8 cellular contexts compared by ENCODE assay signal in genomic region chr11:47177229-47177845, GRCh38. TPM values are rescaled to one million over a fixed set of nuclear protein-coding genes. Genes with fewer than 3 reads are reported as not detected.
DNase-seq lines count a peak whose midpoint lies in the region; ATAC-seq and TF ChIP-seq lines count a peak whose summit lies in the region.

No MANE protein-coding gene starts in this region.

- peak overlapping the region; percentile 82 to 86 for H3K9ac ChIP-seq in duodenal mucosa (ENCODE audit: low read depth in 1 of 2, low read length in 2 of 2)

- peaks cover 23 to 25% of the 10 kb centered on the region in 2 donors for H3K4me1 ChIP-seq in duodenal mucosa (ENCODE audit: control insufficient read depth in 1 of 2, insufficient read depth in 2 of 2, low read length in 2 of 2)
- H3K4me1 ChIP-seq in lower lobe of right lung = peaks cover 39% of the 10 kb centered on the region

- H3K4me3 ChIP-seq in AG10803 (ENCODE audit: low read length) (peak overlapping the region; percentile 71), duodenal mucosa (ENCODE audit: low read depth in 1 of 2, low read length in 2 of 2) (peak overlapping the region; percentile 75 to 89), lower lobe of right lung (peak overlapping the region; percentile 100)

- DNase-seq in AG10803 (ENCODE audit: low read depth) (peak; percentile 85), NCI-H345 (lab: John Stamatoyannopoulos, UW) (peak; percentile 69), lower lobe of right lung (peak; percentile 71)
- peak; percentile 58 for DNase-seq in activated CD4-positive, alpha-beta T cell treated with anti-CD3 and anti-CD28 coated beads for 1 hour
- DNase-seq in stimulated activated CD8-positive, alpha-beta memory T cell treated with anti-CD3 and anti-CD28 coated beads, Interleukin-12 subunit alpha, Interleukin-12 subunit beta, amount 100 ng/mL, for 4 hours (ENCODE audit: low read depth) = peak; percentile 44

- no peaks in the 10 kb centered on the region for H3K27me3 ChIP-seq in duodenal mucosa (ENCODE audit: control insufficient read depth in 1 of 2, insufficient read depth in 2 of 2, low read length in 2 of 2)
- H3K27me3 ChIP-seq in lower lobe of right lung (ENCODE audit: low read depth) = no peaks in the 10 kb centered on the region

- H3K36me3 ChIP-seq in duodenal mucosa (ENCODE audit: control insufficient read depth in 1 of 2, insufficient read depth in 2 of 2, low read length in 2 of 2) = peaks cover 17 to 23% of the 10 kb centered on the region in 2 donors
- peaks cover 34% of the 10 kb centered on the region for H3K36me3 ChIP-seq in lower lobe of right lung

- H3K9me3 ChIP-seq in duodenal mucosa (ENCODE audit: control insufficient read depth in 1 of 2, low read length in 2 of 2) (no peaks in the 10 kb centered on the region), lower lobe of right lung (no peaks in the 10 kb centered on the region)

- TF ChIP-seq CTCF in AG10803 (conservative IDR thresholded peaks at IDR 0.05; ENCODE audit: low read length) (peak; percentile 70), lower lobe of right lung (IDR thresholded peaks at IDR 0.05) (peak; percentile 64)

- H3K27ac ChIP-seq in duodenal mucosa (ENCODE audit: low read depth, low read length) = peak overlapping the region; percentile 98
- peak overlapping the region; percentile 98 for H3K27ac ChIP-seq in lower lobe of right lung

- ATAC-seq in GM18858 (IDR thresholded peaks at IDR 0.05; ENCODE audit: unreplicated experiment) (peak; percentile 36), HG03103 (IDR thresholded peaks at IDR 0.05; ENCODE audit: low read depth, unreplicated experiment) (peak; percentile 36), lower lobe of right lung (peak; percentile 80)

- intact Hi-C loops in lower lobe of right lung (cut with DNase I) = no loop called here

RNA-seq across cellular contexts. Expression of gene ARFGAP2, which starts 0.7 kb away (rescaled TPM):
- 90.9 TPM for total RNA-seq in lower lobe of right lung

RNA-seq across cellular contexts. Expression of gene PACSIN3, which starts 8.9 kb away (rescaled TPM):
- total RNA-seq in lower lobe of right lung = 28.6 TPM

RNA-seq across cellular contexts. Expression of gene DDB2, which starts 37.4 kb away (rescaled TPM):
- total RNA-seq in lower lobe of right lung = 37.5 TPM

Comparison
In these comparisons a context has a peak if more than half of its experiments do, and no peak if none do; other contexts are left out.
1. Peak in every context shown above with its lines: DNase-seq, ATAC-seq, H3K4me3 ChIP-seq and H3K27ac ChIP-seq.